In the genomic region with DNA sequence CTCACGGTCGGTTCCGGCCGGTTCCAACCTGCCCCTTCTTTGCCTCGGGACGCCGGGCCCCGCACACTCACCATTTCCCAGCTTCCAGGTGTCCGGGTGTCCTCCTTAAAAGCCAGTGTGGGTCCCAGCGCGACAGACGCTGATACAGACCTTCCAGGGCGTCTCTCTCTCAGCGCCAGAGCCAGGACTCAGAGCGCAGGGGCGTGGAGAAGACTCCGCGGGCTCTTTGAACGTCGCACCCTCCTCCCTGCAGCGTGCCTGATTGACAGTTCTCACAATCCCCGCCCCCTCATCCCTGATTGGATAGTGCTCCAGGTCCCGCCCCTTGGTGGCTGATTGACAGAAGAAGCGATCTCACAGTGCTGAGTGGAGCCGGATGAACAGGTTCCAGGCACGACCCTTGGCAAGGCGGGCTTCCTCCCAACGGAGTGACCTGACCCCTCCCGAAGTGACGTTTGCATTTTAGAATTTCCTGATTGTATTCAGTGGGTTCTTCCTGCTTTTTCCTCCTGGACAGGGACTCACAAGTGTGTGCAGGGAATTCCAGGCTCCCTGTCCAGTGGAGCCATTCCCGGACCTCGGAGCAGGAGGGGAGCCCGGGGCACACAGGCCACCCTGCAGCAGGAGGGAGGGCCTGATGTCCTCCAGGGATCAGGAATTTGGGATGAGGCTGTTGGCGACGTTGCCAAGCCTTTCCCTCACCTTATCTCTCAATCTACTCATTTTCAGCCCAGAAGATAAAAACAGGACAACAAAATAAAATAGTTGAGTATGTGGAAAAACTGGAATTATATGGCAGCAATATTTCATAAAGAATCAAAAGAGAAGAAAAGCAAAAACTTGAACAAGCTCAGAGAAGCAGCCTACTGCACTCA, we compare ENCODE assay signal across 1 cellular context.
TF ChIP-seq lines count a peak whose summit lies in the region.

A gene (minus strand): TSS at position 201 of the 875 bp plus-strand sequence. CDS start 127 bp downstream, at position 74.

TF ChIP-seq in neural cell, 6 proteins besides CTCF, POLR2A, EP300 and RAD21:
- TF ChIP-seq, protein P1, sequence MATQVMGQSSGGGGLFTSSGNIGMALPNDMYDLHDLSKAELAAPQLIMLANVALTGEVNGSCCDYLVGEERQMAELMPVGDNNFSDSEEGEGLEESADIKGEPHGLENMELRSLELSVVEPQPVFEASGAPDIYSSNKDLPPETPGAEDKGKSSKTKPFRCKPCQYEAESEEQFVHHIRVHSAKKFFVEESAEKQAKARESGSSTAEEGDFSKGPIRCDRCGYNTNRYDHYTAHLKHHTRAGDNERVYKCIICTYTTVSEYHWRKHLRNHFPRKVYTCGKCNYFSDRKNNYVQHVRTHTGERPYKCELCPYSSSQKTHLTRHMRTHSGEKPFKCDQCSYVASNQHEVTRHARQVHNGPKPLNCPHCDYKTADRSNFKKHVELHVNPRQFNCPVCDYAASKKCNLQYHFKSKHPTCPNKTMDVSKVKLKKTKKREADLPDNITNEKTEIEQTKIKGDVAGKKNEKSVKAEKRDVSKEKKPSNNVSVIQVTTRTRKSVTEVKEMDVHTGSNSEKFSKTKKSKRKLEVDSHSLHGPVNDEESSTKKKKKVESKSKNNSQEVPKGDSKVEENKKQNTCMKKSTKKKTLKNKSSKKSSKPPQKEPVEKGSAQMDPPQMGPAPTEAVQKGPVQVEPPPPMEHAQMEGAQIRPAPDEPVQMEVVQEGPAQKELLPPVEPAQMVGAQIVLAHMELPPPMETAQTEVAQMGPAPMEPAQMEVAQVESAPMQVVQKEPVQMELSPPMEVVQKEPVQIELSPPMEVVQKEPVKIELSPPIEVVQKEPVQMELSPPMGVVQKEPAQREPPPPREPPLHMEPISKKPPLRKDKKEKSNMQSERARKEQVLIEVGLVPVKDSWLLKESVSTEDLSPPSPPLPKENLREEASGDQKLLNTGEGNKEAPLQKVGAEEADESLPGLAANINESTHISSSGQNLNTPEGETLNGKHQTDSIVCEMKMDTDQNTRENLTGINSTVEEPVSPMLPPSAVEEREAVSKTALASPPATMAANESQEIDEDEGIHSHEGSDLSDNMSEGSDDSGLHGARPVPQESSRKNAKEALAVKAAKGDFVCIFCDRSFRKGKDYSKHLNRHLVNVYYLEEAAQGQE (IDR thresholded peaks at IDR 0.05; ENCODE audit: borderline replicate concordance): peak; percentile 67
- TF ChIP-seq TAF1 (IDR thresholded peaks at IDR 0.05; ENCODE audit: low read depth) (peak; percentile 87), SMC3 (conservative IDR thresholded peaks at IDR 0.05; ENCODE audit: poor library complexity) (peak; percentile 44), POLR2AphosphoS5 (IDR thresholded peaks at IDR 0.05) (peak; percentile 87), MXI1 (conservative IDR thresholded peaks at IDR 0.05; ENCODE audit: poor library complexity, severe bottlenecking) (peak; percentile 84), EZH2 (IDR thresholded peaks at IDR 0.05; ENCODE audit: borderline replicate concordance, insufficient read depth, low read length, poor library complexity, severe bottlenecking) (no peak)
